In the genomic region with DNA sequence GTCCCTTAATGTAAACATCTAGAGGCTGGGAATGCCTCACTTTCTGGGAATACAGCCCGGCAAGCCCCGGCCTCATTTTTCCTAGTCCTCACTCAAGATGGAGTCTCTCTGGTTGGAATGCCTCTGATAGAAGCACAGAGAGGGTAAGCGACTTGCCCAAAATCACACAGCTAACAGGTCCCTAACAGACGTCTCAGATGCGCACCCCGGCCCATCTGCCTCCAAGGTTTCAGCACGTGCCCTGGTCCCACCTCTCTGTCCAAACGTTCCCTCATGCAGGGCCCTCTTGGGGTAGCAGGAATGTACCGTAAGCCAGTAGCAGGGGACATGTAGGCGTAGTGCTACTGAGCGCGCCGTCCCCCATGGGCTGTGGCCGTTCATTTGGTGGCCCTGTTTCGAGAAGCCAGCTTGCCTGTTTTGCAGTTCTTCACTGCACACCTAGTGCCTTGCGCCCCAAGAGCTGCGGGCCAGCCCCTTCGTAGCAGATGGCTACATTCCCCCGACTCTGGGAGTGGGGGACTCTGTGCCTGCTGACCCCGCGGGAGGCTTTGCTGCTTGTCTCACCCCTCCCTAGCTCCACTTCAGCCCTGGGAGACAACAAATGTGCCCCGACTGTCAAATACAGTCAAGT, we compare ENCODE assay signal across 1 cellular context.
TF ChIP-seq lines count a peak whose summit lies in the region.

No MANE protein-coding gene starts in this region.

TF ChIP-seq in H1, 55 proteins besides CTCF, POLR2A, EP300 and RAD21 (continued from another document):
- no peak for TF ChIP-seq FOSL1 (IDR thresholded peaks at IDR 0.05; ENCODE audit: insufficient read depth, low read depth, low read length)
- TF ChIP-seq MAFK (IDR thresholded peaks at IDR 0.05; ENCODE audit: low read depth, low read length) = no peak
TF ChIP-seq in H1: peak in this region for 3.
